In genomic region chr16:56294599-56294998, GRCh38 we compare ENCODE assay signal across 14 cellular contexts.
A peak's percentile ranks its signal among the peaks of the same experiment; 100 is the strongest.
DNase-seq lines count a peak whose midpoint lies in the region; ATAC-seq and TF ChIP-seq lines count a peak whose summit lies in the region.
"Had no signal": no experiment of that assay in that cellular context is flagged by ENCODE, and none has a peak within 500 bp of the region (broad histone marks: within the 10 kb centered on the region; RNA-seq: fewer than 3 reads in every experiment).

No MANE protein-coding gene starts in this region.

- TF ChIP-seq CTCF in retinal pigment epithelial cell (conservative IDR thresholded peaks at IDR 0.05; ENCODE audit: low read depth, low read length), result no peak
- no peak for TF ChIP-seq CTCF in GM20000 (IDR thresholded peaks at IDR 0.05; ENCODE audit: extremely low read depth, missing control alignments)

- ATAC-seq in Right ventricle myocardium superior (ENCODE audit: poor library complexity), result peak; percentile 68
- ATAC-seq in activated naive CD8-positive, alpha-beta T cell treated with anti-CD3 and anti-CD28 coated beads, Interleukin-2, amount 50 U/mL, for 24 hours, result no peak
- ATAC-seq: activated T-helper 17 cell treated with anti-CD3 and anti-CD28 coated beads, Interleukin-2, amount 50 U/mL, for 72 hours; GM12878 had no signal

- H3K9me3 Mint-ChIP-seq in activated naive CD8-positive, alpha-beta T cell treated with anti-CD3 and anti-CD28 coated beads, Interleukin-2, amount 50 U/mL, for 24 hours, result no peaks in the 10 kb centered on the region
- H3K9me3 Mint-ChIP-seq: activated CD4-positive, alpha-beta T cell treated with anti-CD3 and anti-CD28 coated beads, Interleukin-2, amount 10 ng/mL, durations not matched to agents 7 days and 5 days; activated T-helper 17 cell treated with anti-CD3 and anti-CD28 coated beads, Interleukin-2, amount 50 U/mL, for 72 hours; IgD-negative memory B cell had no signal

- no peaks in the 10 kb centered on the region for H3K36me3 Mint-ChIP-seq in activated naive CD8-positive, alpha-beta T cell treated with anti-CD3 and anti-CD28 coated beads, Interleukin-2, amount 50 U/mL, for 24 hours (ENCODE audit: low read depth)
- H3K36me3 Mint-ChIP-seq: IgD-negative memory B cell had no signal

- H3K9me3 ChIP-seq in adipocyte (ENCODE audit: control insufficient read depth, low read length), result no peaks in the 10 kb centered on the region

- H3K4me3 ChIP-seq in adipocyte (ENCODE audit: low read length) (no peak overlapping the region), retinal pigment epithelial cell (ENCODE audit: low read length) (no peak overlapping the region)
- H3K4me3 ChIP-seq: GM12878 had no signal

- H3K4me1 Mint-ChIP-seq in activated naive CD8-positive, alpha-beta T cell treated with anti-CD3 and anti-CD28 coated beads, Interleukin-2, amount 50 U/mL, for 24 hours, result peaks cover 10% of the 10 kb centered on the region

- H3K27ac Mint-ChIP-seq in activated naive CD8-positive, alpha-beta T cell treated with anti-CD3 and anti-CD28 coated beads, Interleukin-2, amount 50 U/mL, for 24 hours, result no peak overlapping the region
- H3K27ac Mint-ChIP-seq: activated CD4-positive, alpha-beta T cell treated with anti-CD3 and anti-CD28 coated beads, Interleukin-2, amount 10 ng/mL, durations not matched to agents 7 days and 5 days; activated T-helper 17 cell treated with anti-CD3 and anti-CD28 coated beads, Interleukin-2, amount 50 U/mL, for 72 hours; IgD-negative memory B cell had no signal

- H3K4me1 ChIP-seq in adipocyte (ENCODE audit: control insufficient read depth, insufficient read depth, low read length), result peaks cover 8% of the 10 kb centered on the region

- no peak overlapping the region for H3K4me3 Mint-ChIP-seq in activated naive CD8-positive, alpha-beta T cell treated with anti-CD3 and anti-CD28 coated beads, Interleukin-2, amount 50 U/mL, for 24 hours
- H3K4me3 Mint-ChIP-seq: activated CD4-positive, alpha-beta T cell treated with anti-CD3 and anti-CD28 coated beads, Interleukin-2, amount 10 ng/mL, durations not matched to agents 7 days and 5 days; activated T-helper 17 cell treated with anti-CD3 and anti-CD28 coated beads, Interleukin-2, amount 50 U/mL, for 72 hours; IgD-negative memory B cell had no signal

- peaks cover 22% of the 10 kb centered on the region for H3K27me3 ChIP-seq in adipocyte (replicated peaks; ENCODE audit: control insufficient read depth, insufficient read depth, low read length)

- peaks cover 3% of the 10 kb centered on the region for H3K27me3 Mint-ChIP-seq in activated naive CD8-positive, alpha-beta T cell treated with anti-CD3 and anti-CD28 coated beads, Interleukin-2, amount 50 U/mL, for 24 hours
- H3K27me3 Mint-ChIP-seq: activated T-helper 17 cell treated with anti-CD3 and anti-CD28 coated beads, Interleukin-2, amount 50 U/mL, for 72 hours had no signal

- intact Hi-C loops in Right ventricle myocardium superior (cut with DNase I), result no loop called here

- no peak overlapping the region for H3K9ac ChIP-seq in adipocyte (ENCODE audit: low read length)

- peak; percentile 70 for DNase-seq in EL
- peak; percentile 20 for DNase-seq in adipocyte (ENCODE audit: low read depth)
- no peak for DNase-seq in Right ventricle myocardium superior
- DNase-seq in retinal pigment epithelial cell (ENCODE audit: low read depth), result peak; percentile 77
- no peak for DNase-seq in NCI-H2171 treated with DMSO at 0.1 percent for 48 hours (lab: John Stamatoyannopoulos, UW)
- DNase-seq in GM20000 (ENCODE audit: low spot score), result no peak
- no peak for DNase-seq in activated T-cell treated with anti-CD3 and anti-CD28 coated beads for 4 hours
- DNase-seq in activated naive CD8-positive, alpha-beta T cell treated with anti-CD3 and anti-CD28 coated beads, Interleukin-2, amount 50 U/mL, for 24 hours, result no peak
- DNase-seq: activated CD4-positive, alpha-beta T cell treated with anti-CD3 and anti-CD28 coated beads, Interleukin-2, amount 10 ng/mL, durations not matched to agents 7 days and 5 days; NCI-H1694; occipital lobe had no signal

- no peaks in the 10 kb centered on the region for H3K36me3 ChIP-seq in adipocyte (ENCODE audit: control insufficient read depth, insufficient read depth, low read length, severe bottlenecking)

Comparison
In these comparisons a context has a peak if more than half of its experiments do, and no peak if none do; other contexts are left out.
1. DNase-seq: peak in EL (single experiment), adipocyte (single experiment) and retinal pigment epithelial cell (single experiment); none in Right ventricle myocardium superior (single experiment), NCI-H2171 treated with DMSO at 0.1 percent for 48 hours (single experiment), GM20000 (single experiment), activated T-cell treated with anti-CD3 and anti-CD28 coated beads for 4 hours (single experiment) and activated naive CD8-positive, alpha-beta T cell treated with anti-CD3 and anti-CD28 coated beads, Interleukin-2, amount 50 U/mL, for 24 hours (single experiment).